ENCODE assay signal across 8 cellular contexts in genomic region chr6:125780540-125781306, GRCh38. TPM values are rescaled to one million over a fixed set of nuclear protein-coding genes. Genes with fewer than 3 reads are reported as not detected.
A peak's percentile ranks its signal among the peaks of the same experiment; 100 is the strongest.
DNase-seq lines count a peak whose midpoint lies in the region; ATAC-seq, FAIRE-seq and TF ChIP-seq lines count a peak whose summit lies in the region.

No MANE protein-coding gene starts in this region.

- POLR2A ChIA-PET in Panc1 (lab: Charles Lee): interaction anchor here (0.5 to 0.9 kb wide), 4 partner anchors 9 to 385 kb away, joined by 3 to 8 read pairs (median 4); partner anchors contain the start of gene NCOA7

- no peak for FAIRE-seq in urothelium cell line (lab: Jason Lieb, UNC)

- H3K4me3 ChIP-seq in Panc1 (ENCODE audit: low read depth in 2 of 2, low read length in 2 of 2): peak overlapping the region; percentile 88 to 93

- DNase-seq in EH (ENCODE audit: low read depth) (peak; percentile 77), Panc1 (ENCODE audit: low read depth, low spot score) (peak; percentile 93), foreskin melanocyte (peak; percentile 79), occipital lobe (lab: John Stamatoyannopoulos, UW) (peak; percentile 33), urothelium cell line (ENCODE audit: low spot score) (peak; percentile 56)
- peak; percentile 29 to 35 for DNase-seq in activated T-helper 1 cell treated with anti-CD3 and anti-CD28 coated beads, Interleukin-2, amount 50 U/mL, for 16 hours (ENCODE audit: low read depth in 1 of 2, low spot score in 1 of 2)

- no peaks in the 10 kb centered on the region for H3K27me3 ChIP-seq in Panc1 (ENCODE audit: control insufficient read depth, insufficient read depth, low read length)

- TF ChIP-seq RAD21 in Ishikawa (IDR thresholded peaks at IDR 0.05; ENCODE audit: low read depth): no peak

- no peaks in the 10 kb centered on the region for H3K9me3 ChIP-seq in Panc1 (ENCODE audit: control insufficient read depth, insufficient read depth, low read depth, low read length)

- in situ Hi-C loops in Panc1 (cut with HindIII; ENCODE audit: low pct_unique_long_range_greater_than_20kb, low sequenced_read_pairs): no loop called here

- intact Hi-C loops in Panc1 (cut with micrococcal nuclease; ENCODE audit: unreplicated experiment): loop anchor here (2.0 to 5.0 kb wide), 2 partner anchors 176 to 192 kb away; partner anchors contain the start of gene HINT3

- peak; percentile 77 for ATAC-seq in GM21717 (IDR thresholded peaks at IDR 0.05; ENCODE audit: unreplicated experiment)
- peak; percentile 95 for ATAC-seq in Panc1

- TSS peak; percentile 98 for BruUV-seq in Panc1 (replicated peaks; lab: Mats Ljungman, UMichigan)

- H3K4me1 ChIP-seq in Panc1 (ENCODE audit: control insufficient read depth, insufficient read depth, low read length): peaks cover 5% of the 10 kb centered on the region

- H3K36me3 ChIP-seq in Panc1 (ENCODE audit: control insufficient read depth, insufficient read depth, low read length): no peaks in the 10 kb centered on the region

- H3K27ac ChIP-seq in Panc1 (ENCODE audit: low read length): peak overlapping the region; percentile 97

- CTCF ChIA-PET in Panc1 (lab: Charles Lee): interaction anchor here (0.5 to 1.3 kb wide), 3 partner anchors 10 to 210 kb away, joined by 6 to 12 read pairs (median 7); partner anchors contain the start of gene NCOA7

- no peak; the same call in 1 of the 2 replicates for TF ChIP-seq EP300 in Ishikawa (IDR thresholded peaks at IDR 0.05; ENCODE audit: borderline replicate concordance)

- TF ChIP-seq CTCF in Panc1 (IDR thresholded peaks at IDR 0.05): no peak

TF ChIP-seq in Ishikawa, 13 proteins besides CTCF, POLR2A, EP300 and RAD21:
- TF ChIP-seq CEBPB (IDR thresholded peaks at IDR 0.05) (peak; percentile 96), YY1 (IDR thresholded peaks at IDR 0.05; ENCODE audit: low read depth) (peak; percentile 61; the same call in 1 of the 2 replicates), EGR1 (IDR thresholded peaks at IDR 0.05) (no peak), TEAD4 (IDR thresholded peaks at IDR 0.05) (peak; percentile 49; the same call in 1 of the 2 replicates), REST (IDR thresholded peaks at IDR 0.05; ENCODE audit: low read depth) (no peak), FOXM1 (IDR thresholded peaks at IDR 0.05; ENCODE audit: borderline replicate concordance, low read depth) (no peak; the same call in 1 of the 2 replicates), CREB1 (IDR thresholded peaks at IDR 0.05; ENCODE audit: low read depth) (0 out of 2 replicates have a peak, but pooled peaks have one; percentile 34), TCF12 (IDR thresholded peaks at IDR 0.05; ENCODE audit: low read depth) (peak; percentile 50; the same call in 1 of the 2 replicates), MAX (IDR thresholded peaks at IDR 0.05) (peak; percentile 96), NFIC (IDR thresholded peaks at IDR 0.05) (no peak), ZBTB7A (IDR thresholded peaks at IDR 0.05; ENCODE audit: low read depth) (no peak), TAF1 (IDR thresholded peaks at IDR 0.05; ENCODE audit: low read depth) (no peak; the same call in 1 of the 2 replicates), USF1 (IDR thresholded peaks at IDR 0.05) (no peak)

RNA-seq across cellular contexts. Expression of gene NCOA7, which starts 10.0 kb away (rescaled TPM):
- total RNA-seq in Panc1 (2021; ENCODE audit: unreplicated experiment) (37.3 TPM), occipital lobe (33.5 TPM)
- polyA plus RNA-seq in Panc1 (2012; ENCODE audit: insufficient read length): 17.1 TPM

RNA-seq across cellular contexts. Expression of gene HEY2, which starts 31.3 kb away (rescaled TPM):
- total RNA-seq in Panc1 (2021; ENCODE audit: unreplicated experiment) (not detected), occipital lobe (0.62 TPM)
- polyA plus RNA-seq in Panc1 (2012; ENCODE audit: insufficient read length): not detected

Comparison
In these comparisons a context has a peak if more than half of its experiments do, and no peak if none do; other contexts are left out.
1. Peak in every context shown above with its lines: DNase-seq, ATAC-seq, H3K4me3 ChIP-seq and H3K27ac ChIP-seq.
2. DNase-seq: peak in every context shown above with its lines; median percentile 93 in Panc1; 79 in foreskin melanocyte; 77 in EH; 56 in urothelium cell line; 33 in occipital lobe; 32 in activated T-helper 1 cell treated with anti-CD3 and anti-CD28 coated beads, Interleukin-2, amount 50 U/mL, for 16 hours.